10 cellular contexts compared by ENCODE assay signal in genomic region chr10:30182191-30183075, GRCh38.
DNase-seq lines count a peak whose midpoint lies in the region; ATAC-seq, FAIRE-seq and TF ChIP-seq lines count a peak whose summit lies in the region.
"Had no signal": no experiment of that assay in that cellular context is flagged by ENCODE, and none has a peak within 500 bp of the region (broad histone marks: within the 10 kb centered on the region; RNA-seq: fewer than 3 reads in every experiment).

No MANE protein-coding gene starts in this region.

- peak; percentile 98 for DNase-seq in AG04449 (ENCODE audit: low read depth, low spot score)
- peak; percentile 84 for DNase-seq in HTR-8/SVneo (ENCODE audit: insufficient read length, low spot score)
- DNase-seq in endodermal cell = no peak
- DNase-seq in progenitor cell of endocrine pancreas (ENCODE audit: low spot score, unreplicated experiment) = no peak
- no peak for DNase-seq in stimulated activated naive CD4-positive, alpha-beta T cell (lab: John Stamatoyannopoulos, UW)
- DNase-seq: NCI-H510A had no signal

- H3K4me1 ChIP-seq in endodermal cell (ENCODE audit: control insufficient read depth, insufficient read depth, low read length) = peaks cover 9% of the 10 kb centered on the region

- H3K27me3 ChIP-seq in endodermal cell (ENCODE audit: control insufficient read depth, insufficient read depth, low read length, poor library complexity, severe bottlenecking) = peaks cover 40% of the 10 kb centered on the region

- H3K27ac Mint-ChIP-seq in endodermal cell = no peak overlapping the region
- H3K27ac Mint-ChIP-seq in nephron = peak overlapping the region; percentile 6 to 56 (median 9)
- no peak overlapping the region for H3K27ac Mint-ChIP-seq in progenitor cell of endocrine pancreas
- H3K27ac Mint-ChIP-seq: WTC11 had no signal

- H3K36me3 Mint-ChIP-seq in endodermal cell (ENCODE audit: low read depth) (no peaks in the 10 kb centered on the region), nephron (ENCODE audit: low read depth) (no peaks in the 10 kb centered on the region), progenitor cell of endocrine pancreas (ENCODE audit: insufficient read depth) (no peaks in the 10 kb centered on the region)
- H3K36me3 Mint-ChIP-seq: WTC11 had no signal

- no peaks in the 10 kb centered on the region for H3K9me3 Mint-ChIP-seq in endodermal cell
- H3K9me3 Mint-ChIP-seq in nephron = no peaks in the 10 kb centered on the region
- H3K9me3 Mint-ChIP-seq in progenitor cell of endocrine pancreas (ENCODE audit: low read depth) = no peaks in the 10 kb centered on the region
- H3K9me3 Mint-ChIP-seq: WTC11 had no signal

- H3K36me3 ChIP-seq in endodermal cell (ENCODE audit: control insufficient read depth, insufficient read depth, low read length) = no peaks in the 10 kb centered on the region

- peaks cover 19% of the 10 kb centered on the region for H3K4me1 Mint-ChIP-seq in endodermal cell
- peaks cover 37% of the 10 kb centered on the region for H3K4me1 Mint-ChIP-seq in nephron
- peaks cover 3% of the 10 kb centered on the region for H3K4me1 Mint-ChIP-seq in progenitor cell of endocrine pancreas (ENCODE audit: low read depth)
- H3K4me1 Mint-ChIP-seq: WTC11 had no signal

- no peak overlapping the region for H3K9ac ChIP-seq in endodermal cell (ENCODE audit: extremely low read depth, low read length, poor library complexity, severe bottlenecking)

- no peaks in the 10 kb centered on the region for H3K9me3 ChIP-seq in endodermal cell (ENCODE audit: control insufficient read depth, low read length)

- H3K4me3 ChIP-seq in AG04449 (ENCODE audit: low read depth, low read length) (peak overlapping the region; percentile 19), endodermal cell (ENCODE audit: low read length) (no peak overlapping the region)

- H3K27me3 Mint-ChIP-seq in endodermal cell (ENCODE audit: insufficient read depth) (peaks cover 41% of the 10 kb centered on the region), nephron (ENCODE audit: low read depth) (peaks cover 20% of the 10 kb centered on the region), progenitor cell of endocrine pancreas (peaks cover 15% of the 10 kb centered on the region)

- CTCF ChIA-PET in AG04449 (lab: Yijun Ruan, JAX) = no interaction called here

- WGBS in endodermal cell (ENCODE audit: insufficient coverage in 1 of 2, insufficient read length in 1 of 2), 2 experiments = 90 to 95% methylated on average over 14 to 25 of the region's 25 CpGs

- ATAC-seq in HG03108 (IDR thresholded peaks at IDR 0.05; ENCODE audit: unreplicated experiment) (no peak), HG03571 (IDR thresholded peaks at IDR 0.05; ENCODE audit: unreplicated experiment) (no peak)
- ATAC-seq: WTC11 had no signal

- H3K4me3 Mint-ChIP-seq in endodermal cell = no peak overlapping the region
- no peak overlapping the region for H3K4me3 Mint-ChIP-seq in nephron
- no peak overlapping the region for H3K4me3 Mint-ChIP-seq in progenitor cell of endocrine pancreas (ENCODE audit: low read depth)
- H3K4me3 Mint-ChIP-seq: WTC11 had no signal

- POLR2A ChIA-PET in AG04449 (lab: Yijun Ruan, JAX) = interaction anchor here (0.8 to 2.4 kb wide), 10 partner anchors 10 to 172 kb away, joined by 3 to 34 read pairs (median 4); no protein-coding TSS in a partner anchor

- no peak for FAIRE-seq in HTR-8/SVneo (lab: Jason Lieb, UNC)

- TF ChIP-seq CTCF in AG04449 (IDR thresholded peaks at IDR 0.05; ENCODE audit: insufficient read depth, low read length, missing control alignments) (no peak), endodermal cell (conservative IDR thresholded peaks at IDR 0.05) (no peak), nephron (IDR thresholded peaks at IDR 0.05; ENCODE audit: unreplicated experiment in 3 of 3) (no peak), progenitor cell of endocrine pancreas (IDR thresholded peaks at IDR 0.05; ENCODE audit: unreplicated experiment) (no peak)

- H3K27ac ChIP-seq in endodermal cell (ENCODE audit: low read depth, low read length) = peak overlapping the region; percentile 2

Comparison
In these comparisons a context has a peak if more than half of its experiments do, and no peak if none do; other contexts are left out.
1. DNase-seq: peak in AG04449 (single experiment) and HTR-8/SVneo (single experiment); none in endodermal cell (single experiment), progenitor cell of endocrine pancreas (single experiment) and stimulated activated naive CD4-positive, alpha-beta T cell (0 of 6).
2. H3K27ac Mint-ChIP-seq: peak in nephron (3 of 3); none in endodermal cell (single experiment) and progenitor cell of endocrine pancreas (single experiment).